In genomic region chr19:11414544-11414943, GRCh38 we compare ENCODE assay signal across 13 cellular contexts.
"Had no signal": no experiment of that assay in that cellular context is flagged by ENCODE, and none has a peak within 500 bp of the region (broad histone marks: within the 10 kb centered on the region; RNA-seq: fewer than 3 reads in every experiment).

No MANE protein-coding gene starts in this region.

- H3K9me3 ChIP-seq: sigmoid colon, tibial nerve had no signal

- ATAC-seq: stimulated activated naive B cell treated with anti-CD40 and anti-IgM and Interleukin-4, amounts not matched to agents 10 μg/mL and 1 μg/mL and 100 μg/mL, for 72 hours; WTC11 had no signal

- H3K27me3 ChIP-seq: hepatocyte had no signal

- H3K36me3 ChIP-seq: sigmoid colon, tibial nerve had no signal

- DNase-seq: activated CD4-positive, alpha-beta T cell treated with anti-CD3 and anti-CD28 coated beads, Interleukin-2, amount 10 ng/mL, durations not matched to agents 7 days and 5 days; activated CD8-positive, alpha-beta memory T cell treated with anti-CD3 and anti-CD28 coated beads for 24 hours; activated naive CD4-positive, alpha-beta T cell treated with anti-CD3 and anti-CD28 coated beads, Interleukin-2, amount 50 U/mL, for 16 hours; central memory CD4-positive, alpha-beta T cell; effector CD4-positive, alpha-beta T cell; nephron progenitor cell; sigmoid colon; stimulated activated CD4-positive, alpha-beta T cell treated with anti-CD3 and anti-CD28 coated beads, Interleukin-2, amount 100 ng/mL, for 24 hours; stimulated activated naive B cell treated with anti-CD40 and anti-IgM and Interleukin-4, amounts not matched to agents 10 μg/mL and 1 μg/mL and 100 μg/mL, for 72 hours had no signal

- H3K4me3 ChIP-seq: coronary artery, hepatocyte, sigmoid colon, tibial nerve had no signal
